Comparison of ENCODE assay signal across 21 cellular contexts in genomic region chr10:7562026-7562425, GRCh38.
DNase-seq lines count a peak whose midpoint lies in the region; ATAC-seq and TF ChIP-seq lines count a peak whose summit lies in the region.
"Had no signal": no experiment of that assay in that cellular context is flagged by ENCODE, and none has a peak within 500 bp of the region (broad histone marks: within the 10 kb centered on the region; RNA-seq: fewer than 3 reads in every experiment).

No MANE protein-coding gene starts in this region.

- intact Hi-C loops in left ventricle myocardium inferior (cut with micrococcal nuclease) (no loop called here), Right ventricle myocardium superior (cut with DNase I) (no loop called here), uterus (cut with DNase I; ENCODE audit: low total_unique reads) (no loop called here)

- H3K4me2 ChIP-seq in hepatocyte: no peak overlapping the region
- no peak overlapping the region for H3K4me2 ChIP-seq in parathyroid adenoma (ENCODE audit: low read length)

- no peaks in the 10 kb centered on the region for H3K9me3 ChIP-seq in left ventricle myocardium inferior (replicated peaks)
- H3K9me3 ChIP-seq in hepatocyte (ENCODE audit: low read depth): no peaks in the 10 kb centered on the region
- no peaks in the 10 kb centered on the region for H3K9me3 ChIP-seq in parathyroid adenoma (ENCODE audit: control insufficient read depth, low read length)
- no peaks in the 10 kb centered on the region for H3K9me3 ChIP-seq in uterus
- no peaks in the 10 kb centered on the region for H3K9me3 ChIP-seq in WERI-Rb-1 (ENCODE audit: severe bottlenecking)

- H3K27ac ChIP-seq in left ventricle myocardium inferior (replicated peaks) (peak overlapping the region; percentile 71), hepatocyte (peak overlapping the region; percentile 22), parathyroid adenoma (peak overlapping the region; percentile 11), uterus (peak overlapping the region; percentile 68 to 72), WERI-Rb-1 (no peak overlapping the region)
- H3K27ac ChIP-seq: HL-60 had no signal

- H3K27me3 ChIP-seq in left ventricle myocardium inferior (ENCODE audit: low read depth): no peaks in the 10 kb centered on the region
- H3K27me3 ChIP-seq in hepatocyte: no peaks in the 10 kb centered on the region
- H3K27me3 ChIP-seq in parathyroid adenoma (ENCODE audit: control insufficient read depth, insufficient read depth, low read length): no peaks in the 10 kb centered on the region
- H3K27me3 ChIP-seq in uterus: no peaks in the 10 kb centered on the region
- peaks cover 8% of the 10 kb centered on the region for H3K27me3 ChIP-seq in WERI-Rb-1 (ENCODE audit: insufficient read depth, low read depth, severe bottlenecking)

- H3K9me2 ChIP-seq in hepatocyte (replicated peaks; ENCODE audit: insufficient read depth): no peaks in the 10 kb centered on the region

- H3K79me2 ChIP-seq in hepatocyte (no peaks in the 10 kb centered on the region), parathyroid adenoma (no peaks in the 10 kb centered on the region)

- no peaks in the 10 kb centered on the region for H4K20me1 ChIP-seq in hepatocyte (ENCODE audit: insufficient read depth, poor library complexity, severe bottlenecking)

- no peak for TF ChIP-seq POLR2A in uterus (IDR thresholded peaks at IDR 0.05)

- H2AFZ ChIP-seq in hepatocyte (no peak overlapping the region), parathyroid adenoma (no peak overlapping the region)

- no peak for ATAC-seq in Right ventricle myocardium superior (ENCODE audit: poor library complexity)
- no peak for ATAC-seq in activated naive CD4-positive, alpha-beta T cell treated with anti-CD3 and anti-CD28 coated beads, Interleukin-2, amount 50 U/mL, for 72 hours
- ATAC-seq: activated CD8-positive, alpha-beta T cell treated with anti-CD3 and anti-CD28 coated beads, Interleukin-2, amount 10 ng/mL, durations not matched to agents 7 days and 5 days had no signal

- WGBS in hepatocyte (ENCODE audit: low lambda C conversion rate, missing lambda C conversion rate): 92% methylated on average over 5 of the region's 5 CpGs

- no peak overlapping the region for H3K27ac Mint-ChIP-seq in activated naive CD4-positive, alpha-beta T cell treated with anti-CD3 and anti-CD28 coated beads, Interleukin-2, amount 50 U/mL, for 72 hours
- H3K27ac Mint-ChIP-seq: activated CD8-positive, alpha-beta T cell treated with anti-CD3 and anti-CD28 coated beads, Interleukin-2, amount 10 ng/mL, durations not matched to agents 7 days and 5 days; activated naive CD4-positive, alpha-beta T cell treated with anti-CD3 and anti-CD28 coated beads, Interleukin-2, amount 50 U/mL, for 24 hours; activated T-helper 2 cell treated with anti-CD3 and anti-CD28 coated beads, Interferon-gamma antibody, Interleukin-2, Interleukin-4, amounts not matched to agents 10 μg/mL and 5 μg/mL and 100 μg/mL, durations not matched to agents 14 hours and 24 hours and 36 hours; CD4-positive, alpha-beta memory T cell; HFFc6 had no signal

- H3K9me3 Mint-ChIP-seq in activated naive CD4-positive, alpha-beta T cell treated with anti-CD3 and anti-CD28 coated beads, Interleukin-2, amount 50 U/mL, for 72 hours: no peaks in the 10 kb centered on the region
- H3K9me3 Mint-ChIP-seq: activated naive CD4-positive, alpha-beta T cell treated with anti-CD3 and anti-CD28 coated beads, Interleukin-2, amount 50 U/mL, for 24 hours; activated T-helper 2 cell treated with anti-CD3 and anti-CD28 coated beads, Interferon-gamma antibody, Interleukin-2, Interleukin-4, amounts not matched to agents 10 μg/mL and 5 μg/mL and 100 μg/mL, durations not matched to agents 14 hours and 24 hours and 36 hours had no signal

- H3K36me3 ChIP-seq in left ventricle myocardium inferior: no peaks in the 10 kb centered on the region
- no peaks in the 10 kb centered on the region for H3K36me3 ChIP-seq in hepatocyte (replicated peaks; ENCODE audit: insufficient read depth, low read depth)
- H3K36me3 ChIP-seq in parathyroid adenoma (ENCODE audit: control insufficient read depth, insufficient read depth, low read length): no peaks in the 10 kb centered on the region
- no peaks in the 10 kb centered on the region for H3K36me3 ChIP-seq in uterus
- H3K36me3 ChIP-seq in WERI-Rb-1: no peaks in the 10 kb centered on the region

- DNase-seq in left ventricle myocardium inferior (no peak), Right ventricle myocardium superior (no peak), hepatocyte (ENCODE audit: low spot score) (no peak), uterus (no peak), WERI-Rb-1 (no peak)
- DNase-seq in activated naive CD4-positive, alpha-beta T cell treated with anti-CD3 and anti-CD28 coated beads, Interleukin-2, amount 50 U/mL, for 72 hours (ENCODE audit: low spot score in 2 of 2): no peak
- DNase-seq in activated CD4-positive, alpha-beta T cell treated with anti-CD3 and anti-CD28 coated beads for 4 hours: no peak
- DNase-seq: activated CD8-positive, alpha-beta T cell treated with anti-CD3 and anti-CD28 coated beads, Interleukin-2, amount 10 ng/mL, durations not matched to agents 7 days and 5 days; CD4-positive, alpha-beta memory T cell; central memory CD4-positive, alpha-beta T cell; HFFc6; Kasumi-1; NCI-H1694; NCI-H2171; NCI-H510A; OCI-M1 had no signal

- no peaks in the 10 kb centered on the region for H3K36me3 Mint-ChIP-seq in activated naive CD4-positive, alpha-beta T cell treated with anti-CD3 and anti-CD28 coated beads, Interleukin-2, amount 50 U/mL, for 72 hours
- H3K36me3 Mint-ChIP-seq: activated naive CD4-positive, alpha-beta T cell treated with anti-CD3 and anti-CD28 coated beads, Interleukin-2, amount 50 U/mL, for 24 hours; CD4-positive, alpha-beta memory T cell had no signal

- H3K9ac ChIP-seq in parathyroid adenoma: no peak overlapping the region

- TF ChIP-seq CTCF in left ventricle myocardium inferior (IDR thresholded peaks at IDR 0.05; ENCODE audit: borderline replicate concordance) (no peak), hepatocyte (IDR thresholded peaks at IDR 0.05; ENCODE audit: poor library complexity) (no peak), parathyroid adenoma (IDR thresholded peaks at IDR 0.05) (no peak), uterus (IDR thresholded peaks at IDR 0.05) (no peak), WERI-Rb-1 (IDR thresholded peaks at IDR 0.05; ENCODE audit: low read depth, low read length) (no peak)

- H3K4me3 ChIP-seq in left ventricle myocardium inferior: no peak overlapping the region
- no peak overlapping the region for H3K4me3 ChIP-seq in hepatocyte
- no peak overlapping the region for H3K4me3 ChIP-seq in parathyroid adenoma (ENCODE audit: low read depth, low read length)
- H3K4me3 ChIP-seq in uterus: no peak overlapping the region
- no peak overlapping the region for H3K4me3 ChIP-seq in WERI-Rb-1 (ENCODE audit: low read depth, low read length)
- H3K4me3 ChIP-seq: lung had no signal

- peaks cover 41% of the 10 kb centered on the region for H3K4me1 ChIP-seq in left ventricle myocardium inferior
- peaks cover 17% of the 10 kb centered on the region for H3K4me1 ChIP-seq in hepatocyte (ENCODE audit: insufficient read depth)
- no peaks in the 10 kb centered on the region for H3K4me1 ChIP-seq in parathyroid adenoma
- peaks cover 0 to 8% of the 10 kb centered on the region in 2 donors for H3K4me1 ChIP-seq in uterus
